Comparison of ENCODE assay signal across 14 cellular contexts in the genomic region with DNA sequence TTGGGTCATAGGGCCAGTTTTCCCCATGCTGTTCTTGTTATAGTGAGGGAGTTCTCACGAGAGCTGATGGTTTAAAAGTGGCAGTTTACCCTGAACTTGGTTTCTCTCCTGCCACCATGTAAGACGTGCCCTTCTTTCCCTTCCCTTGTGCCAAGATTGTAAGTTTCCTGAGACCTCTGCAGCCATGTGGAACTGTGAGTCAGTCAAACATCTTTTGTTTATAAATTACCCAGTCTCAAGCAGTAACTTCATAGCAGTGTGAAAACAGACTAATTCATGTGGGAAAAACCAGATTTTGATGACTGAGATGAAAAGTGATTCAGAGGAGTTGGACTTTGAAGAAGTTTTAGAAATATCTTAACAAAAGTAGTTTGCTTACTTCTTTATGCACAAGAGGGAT.
DNase-seq lines count a peak whose midpoint lies in the region; ATAC-seq, FAIRE-seq and TF ChIP-seq lines count a peak whose summit lies in the region.
"Had no signal": no experiment of that assay in that cellular context is flagged by ENCODE, and none has a peak within 500 bp of the region (broad histone marks: within the 10 kb centered on the region; RNA-seq: fewer than 3 reads in every experiment).

No MANE protein-coding gene starts in this region.

- H2AFZ ChIP-seq in GM23338: no peak overlapping the region
- H2AFZ ChIP-seq: parathyroid adenoma had no signal

- no peak for TF ChIP-seq RAD21 in A549 (conservative IDR thresholded peaks at IDR 0.05 in 1 of 2, IDR thresholded peaks at IDR 0.05 in 1 of 2)

- H3K27ac ChIP-seq in A549 (peak overlapping the region; percentile 80 to 81; a peak in 3 of 6 replicates), GM23338 (ENCODE audit: low read depth) (no peak overlapping the region), upper lobe of left lung (peak overlapping the region in 2 of 4 donors; percentile 43 to 53)
- H3K27ac ChIP-seq: parathyroid adenoma had no signal

- no peaks in the 10 kb centered on the region for H3F3A ChIP-seq in GM23338 (replicated peaks; ENCODE audit: low read depth)

- no peaks in the 10 kb centered on the region for H4K20me1 ChIP-seq in GM23338 (replicated peaks; ENCODE audit: insufficient read depth)

- H3K27me3 ChIP-seq in GM23338 (ENCODE audit: insufficient read depth) (no peaks in the 10 kb centered on the region), upper lobe of left lung (no peaks in the 10 kb centered on the region)
- H3K27me3 ChIP-seq: MG63, Peyer's patch, tibial nerve had no signal

- peaks cover 58% of the 10 kb centered on the region for H3K4me1 Mint-ChIP-seq in nephron
- peaks cover 35% of the 10 kb centered on the region for H3K4me1 Mint-ChIP-seq in GM23338

- DNase-seq in A549 (ENCODE audit: low read depth in 1 of 2, low spot score in 1 of 2): no peak
- DNase-seq in M059J (ENCODE audit: low read depth): peak; percentile 61
- DNase-seq in epithelial cell of proximal tubule (ENCODE audit: low read depth): peak; percentile 78
- DNase-seq in amygdala (lab: John Stamatoyannopoulos, UW): no peak
- no peak for DNase-seq in GM23338 (ENCODE audit: low spot score)
- no peak for DNase-seq in NCI-H2196 (lab: John Stamatoyannopoulos, UW; ENCODE audit: unreplicated experiment)
- no peak for DNase-seq in upper lobe of left lung
- DNase-seq: MG63, NCI-H226, Peyer's patch had no signal

- POLR2A ChIA-PET in A549 (lab: Yijun Ruan, JAX): no interaction called here

- H3K4me1 ChIP-seq in A549 (peaks cover 28% of the 10 kb centered on the region), GM23338 (ENCODE audit: insufficient read depth) (peaks cover 26% of the 10 kb centered on the region), upper lobe of left lung (peaks cover 24 to 43% (median 34%) of the 10 kb centered on the region in 4 donors)

- no peak for FAIRE-seq in A549 (lab: Jason Lieb, UNC)

- WGBS in A549 (ENCODE audit: missing lambda C conversion rate): 94% methylated on average over 2 of the region's 2 CpGs
- WGBS in upper lobe of left lung, 2 donors: 92 to 95% methylated on average over 2 of the region's 2 CpGs

- H3K36me3 Mint-ChIP-seq in nephron (ENCODE audit: low read depth) (peaks cover 17% of the 10 kb centered on the region), GM23338 (ENCODE audit: low read depth) (no peaks in the 10 kb centered on the region; the same call in 2 of the 3 replicates)

- H3K9me3 Mint-ChIP-seq in nephron (no peaks in the 10 kb centered on the region), GM23338 (no peaks in the 10 kb centered on the region)

- CTCF ChIA-PET in A549 (lab: Yijun Ruan, JAX): interaction anchor here (1.2 to 2.0 kb wide), 2 partner anchors 8 to 33 kb away, joined by 3 to 9 read pairs; no protein-coding TSS in a partner anchor

- TF ChIP-seq POLR2A in A549 (IDR thresholded peaks at IDR 0.05; ENCODE audit: low read length): no peak
- no peak for TF ChIP-seq POLR2A in upper lobe of left lung (IDR thresholded peaks at IDR 0.05)

- TF ChIP-seq EP300 in A549 (IDR thresholded peaks at IDR 0.05) (no peak), upper lobe of left lung (IDR thresholded peaks at IDR 0.05) (no peak)

- no peak overlapping the region for H3K4me3 Mint-ChIP-seq in nephron
- no peak overlapping the region for H3K4me3 Mint-ChIP-seq in GM23338

- ATAC-seq in A549 (no peak), GM23338 (no peak), upper lobe of left lung (ENCODE audit: low FRiP score in 2 of 2) (no peak)
- ATAC-seq: esophagus mucosa had no signal

- H3K27me3 Mint-ChIP-seq in nephron (ENCODE audit: low read depth) (no peaks in the 10 kb centered on the region), GM23338 (ENCODE audit: insufficient read depth, low read depth, poor library complexity) (no peaks in the 10 kb centered on the region)

- H3K4me2 ChIP-seq in A549 (no peak overlapping the region), GM23338 (no peak overlapping the region)

- H3K79me2 ChIP-seq in GM23338 (replicated peaks; ENCODE audit: insufficient read depth): no peaks in the 10 kb centered on the region
- H3K79me2 ChIP-seq: parathyroid adenoma had no signal

- TF ChIP-seq CTCF in A549 (IDR thresholded peaks at IDR 0.05) (no peak), epithelial cell of proximal tubule (conservative IDR thresholded peaks at IDR 0.05; ENCODE audit: low read depth, low read length) (no peak), nephron (IDR thresholded peaks at IDR 0.05; ENCODE audit: unreplicated experiment in 3 of 3) (no peak), GM23338 (conservative IDR thresholded peaks at IDR 0.05; ENCODE audit: low read depth in 2 of 2) (no peak), upper lobe of left lung (IDR thresholded peaks at IDR 0.05) (no peak)

- no peaks in the 10 kb centered on the region for H3K9me2 ChIP-seq in GM23338 (ENCODE audit: insufficient read depth)

- no peaks in the 10 kb centered on the region for H3K9me3 ChIP-seq in A549
- H3K9me3 ChIP-seq in upper lobe of left lung: no peaks in the 10 kb centered on the region
- H3K9me3 ChIP-seq: MG63, Peyer's patch, tibial nerve had no signal

- H3K27ac Mint-ChIP-seq in nephron (peak overlapping the region in 2 of 3 experiments; percentile 6 to 39), GM23338 (no peak overlapping the region)

- H3K36me3 ChIP-seq in GM23338 (ENCODE audit: insufficient read depth): no peaks in the 10 kb centered on the region
- no peaks in the 10 kb centered on the region for H3K36me3 ChIP-seq in upper lobe of left lung
- H3K36me3 ChIP-seq: MG63, Peyer's patch, tibial nerve had no signal

- H3K4me3 ChIP-seq in A549 (no peak overlapping the region), epithelial cell of proximal tubule (ENCODE audit: low read depth, low read length) (no peak overlapping the region), GM23338 (no peak overlapping the region), upper lobe of left lung (no peak overlapping the region)
- H3K4me3 ChIP-seq: MG63, Peyer's patch, tibial nerve had no signal

TF ChIP-seq in A549, 52 proteins besides CTCF, POLR2A, EP300 and RAD21 (continues in another document):
- TF ChIP-seq TFCP2L1 (CRISPR knock-in tag; IDR thresholded peaks at IDR 0.05) (no peak), RNF2 (IDR thresholded peaks at IDR 0.05; ENCODE audit: borderline replicate concordance, low read depth) (no peak), NR3C1 (IDR thresholded peaks at IDR 0.05) (no peak), SMC3 (IDR thresholded peaks at IDR 0.05) (no peak), KDM5A (IDR thresholded peaks at IDR 0.05) (no peak), MAFK (IDR thresholded peaks at IDR 0.05; ENCODE audit: partially characterized antibody) (no peak), NPAS2 (CRISPR knock-in tag; IDR thresholded peaks at IDR 0.05; ENCODE audit: borderline replicate concordance) (no peak), RARB (CRISPR knock-in tag; IDR thresholded peaks at IDR 0.05) (no peak), ESRRA (IDR thresholded peaks at IDR 0.05; ENCODE audit: borderline replicate concordance, low read length) (no peak), HDAC2 (IDR thresholded peaks at IDR 0.05) (no peak)
- TF ChIP-seq, protein P1, sequence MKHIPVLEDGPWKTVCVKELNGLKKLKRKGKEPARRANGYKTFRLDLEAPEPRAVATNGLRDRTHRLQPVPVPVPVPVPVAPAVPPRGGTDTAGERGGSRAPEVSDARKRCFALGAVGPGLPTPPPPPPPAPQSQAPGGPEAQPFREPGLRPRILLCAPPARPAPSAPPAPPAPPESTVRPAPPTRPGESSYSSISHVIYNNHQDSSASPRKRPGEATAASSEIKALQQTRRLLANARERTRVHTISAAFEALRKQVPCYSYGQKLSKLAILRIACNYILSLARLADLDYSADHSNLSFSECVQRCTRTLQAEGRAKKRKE (CRISPR knock-in tag; IDR thresholded peaks at IDR 0.05; ENCODE audit: low read depth): no peak
- TF ChIP-seq, protein P2, sequence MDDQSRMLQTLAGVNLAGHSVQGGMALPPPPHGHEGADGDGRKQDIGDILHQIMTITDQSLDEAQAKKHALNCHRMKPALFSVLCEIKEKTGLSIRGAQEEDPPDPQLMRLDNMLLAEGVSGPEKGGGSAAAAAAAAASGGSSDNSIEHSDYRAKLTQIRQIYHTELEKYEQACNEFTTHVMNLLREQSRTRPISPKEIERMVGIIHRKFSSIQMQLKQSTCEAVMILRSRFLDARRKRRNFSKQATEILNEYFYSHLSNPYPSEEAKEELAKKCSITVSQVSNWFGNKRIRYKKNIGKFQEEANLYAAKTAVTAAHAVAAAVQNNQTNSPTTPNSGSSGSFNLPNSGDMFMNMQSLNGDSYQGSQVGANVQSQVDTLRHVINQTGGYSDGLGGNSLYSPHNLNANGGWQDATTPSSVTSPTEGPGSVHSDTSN (IDR thresholded peaks at IDR 0.05): no peak

TF ChIP-seq in GM23338, 12 proteins besides CTCF, POLR2A, EP300 and RAD21 (continues in another document):
- TF ChIP-seq NANOG (IDR thresholded peaks at IDR 0.05; ENCODE audit: borderline replicate concordance): no peak

Comparison
In these comparisons a context has a peak if more than half of its experiments do, and no peak if none do; other contexts are left out.
1. DNase-seq: peak in M059J (single experiment) and epithelial cell of proximal tubule (single experiment); none in A549 (0 of 2), amygdala (0 of 56), GM23338 (single experiment), NCI-H2196 (single experiment) and upper lobe of left lung (0 of 2).